In genomic region chr11:134752964-134753804, GRCh38 we compare ENCODE assay signal across 25 cellular contexts.
"Had no signal": no experiment of that assay in that cellular context is flagged by ENCODE, and none has a peak within 500 bp of the region (broad histone marks: within the 10 kb centered on the region; RNA-seq: fewer than 3 reads in every experiment).

No MANE protein-coding gene starts in this region.

- H3K4me1 ChIP-seq: sigmoid colon, vagina had no signal

- H3K9me3 ChIP-seq: mucosa of descending colon, sigmoid colon, testis, vagina had no signal

- H3K27ac ChIP-seq: cardiac muscle cell, sigmoid colon, testis, vagina had no signal

- H3K4me1 Mint-ChIP-seq: activated B cell treated with CpG ODN at 0.5 μM for 24 hours; activated CD4-positive, alpha-beta T cell treated with anti-CD3 and anti-CD28 coated beads for 36 hours; activated naive CD8-positive, alpha-beta T cell treated with anti-CD3 and anti-CD28 coated beads, Interleukin-2, amount 50 U/mL, for 24 hours; immature natural killer cell; memory B cell; stimulated activated memory B cell treated with anti-CD40 and anti-IgM and Interleukin-4, amounts not matched to agents 10 μg/mL and 1 μg/mL and 100 μg/mL, for 72 hours had no signal

- H3K27ac Mint-ChIP-seq: activated B cell treated with CpG ODN at 0.5 μM for 24 hours; activated CD4-positive, alpha-beta T cell treated with anti-CD3 and anti-CD28 coated beads for 36 hours; activated naive CD8-positive, alpha-beta T cell treated with anti-CD3 and anti-CD28 coated beads, Interleukin-2, amount 50 U/mL, for 24 hours; activated T-helper 1 cell treated with anti-CD3 and anti-CD28 coated beads, Interleukin-12 subunit alpha, Interleukin-12 subunit beta, Interleukin-2, Interleukin-4 antibody, amounts not matched to agents 30 ng/mL and 10 ng/mL and 1 ng/mL, durations not matched to agents 14 hours and 24 hours and 36 hours; dendritic cell treated with granulocyte-macrophage colony-stimulating factor and Interleukin-4, amounts not matched to agents 40 ng/mL and 50 ng/mL, for 4 days; immature natural killer cell; memory B cell; naive B cell; stimulated activated memory B cell treated with anti-CD40 and anti-IgM and Interleukin-4, amounts not matched to agents 10 μg/mL and 1 μg/mL and 100 μg/mL, for 72 hours had no signal

- H3K4me3 ChIP-seq: cardiac muscle cell, mucosa of descending colon, sigmoid colon, smooth muscle cell, testis, vagina had no signal

- H3K27me3 ChIP-seq: cardiac muscle cell, sigmoid colon, testis, vagina had no signal

- H3K4me2 ChIP-seq: smooth muscle cell had no signal

- H3K9me3 Mint-ChIP-seq: activated B cell treated with CpG ODN at 0.5 μM for 24 hours; activated naive CD8-positive, alpha-beta T cell treated with anti-CD3 and anti-CD28 coated beads, Interleukin-2, amount 50 U/mL, for 24 hours; activated T-helper 1 cell treated with anti-CD3 and anti-CD28 coated beads, Interleukin-12 subunit alpha, Interleukin-12 subunit beta, Interleukin-2, Interleukin-4 antibody, amounts not matched to agents 30 ng/mL and 10 ng/mL and 1 ng/mL, durations not matched to agents 14 hours and 24 hours and 36 hours; immature natural killer cell; memory B cell had no signal

- DNase-seq: activated B cell treated with CpG ODN at 0.5 μM for 24 hours; activated CD4-positive, alpha-beta T cell treated with anti-CD3 and anti-CD28 coated beads for 36 hours; activated CD4-positive, alpha-beta T cell treated with anti-CD3 and anti-CD28 coated beads, Interleukin-2, amount 50 U/mL, for 4 hours; activated gamma-delta T cell; activated naive CD4-positive, alpha-beta T cell treated with anti-CD3 and anti-CD28 coated beads, Interleukin-2, amount 50 U/mL, for 16 hours; activated naive CD8-positive, alpha-beta T cell treated with anti-CD3 and anti-CD28 coated beads, Interleukin-2, amount 50 U/mL, for 24 hours; activated T-cell treated with anti-CD3 and anti-CD28 coated beads for 4 hours; effector CD8-positive, alpha-beta T cell; foreskin melanocyte; immature natural killer cell; left ventricle myocardium superior; mucosa of descending colon; naive B cell; occipital lobe; sigmoid colon; stimulated activated CD4-positive, alpha-beta T cell treated with anti-CD3 and anti-CD28 coated beads, Interleukin-15, amount 100 ng/mL, for 24 hours; T1000 had no signal

- H3K36me3 ChIP-seq: cardiac muscle cell, sigmoid colon, vagina had no signal

- H3K36me3 Mint-ChIP-seq: immature natural killer cell; memory B cell; naive B cell; stimulated activated memory B cell treated with anti-CD40 and anti-IgM and Interleukin-4, amounts not matched to agents 10 μg/mL and 1 μg/mL and 100 μg/mL, for 72 hours had no signal

- ATAC-seq: activated CD4-positive, alpha-beta T cell treated with anti-CD3 and anti-CD28 coated beads for 36 hours; activated naive CD8-positive, alpha-beta T cell treated with anti-CD3 and anti-CD28 coated beads, Interleukin-2, amount 50 U/mL, for 24 hours; left ventricle myocardium superior; mucosa of descending colon; stimulated activated memory B cell treated with anti-CD40 and anti-IgM and Interleukin-4, amounts not matched to agents 10 μg/mL and 1 μg/mL and 100 μg/mL, for 72 hours had no signal

- H3K27me3 Mint-ChIP-seq: dendritic cell treated with granulocyte-macrophage colony-stimulating factor and Interleukin-4, amounts not matched to agents 40 ng/mL and 50 ng/mL, for 4 days had no signal

- H3K4me3 Mint-ChIP-seq: activated B cell treated with CpG ODN at 0.5 μM for 24 hours; activated CD4-positive, alpha-beta T cell treated with anti-CD3 and anti-CD28 coated beads for 36 hours; activated naive CD8-positive, alpha-beta T cell treated with anti-CD3 and anti-CD28 coated beads, Interleukin-2, amount 50 U/mL, for 24 hours; activated T-helper 1 cell treated with anti-CD3 and anti-CD28 coated beads, Interleukin-12 subunit alpha, Interleukin-12 subunit beta, Interleukin-2, Interleukin-4 antibody, amounts not matched to agents 30 ng/mL and 10 ng/mL and 1 ng/mL, durations not matched to agents 14 hours and 24 hours and 36 hours; dendritic cell treated with granulocyte-macrophage colony-stimulating factor and Interleukin-4, amounts not matched to agents 40 ng/mL and 50 ng/mL, for 4 days; immature natural killer cell; memory B cell; stimulated activated memory B cell treated with anti-CD40 and anti-IgM and Interleukin-4, amounts not matched to agents 10 μg/mL and 1 μg/mL and 100 μg/mL, for 72 hours had no signal
